Comparison of ENCODE assay signal across 1 cellular context in genomic region chr1:44485229-44485932, GRCh38.
TF ChIP-seq lines count a peak whose summit lies in the region.

No MANE protein-coding gene starts in this region.

TF ChIP-seq in K562, 482 proteins besides CTCF, POLR2A, EP300 and RAD21 (continued from another document and continues in another):
- no peak; the same call in 1 of the 2 replicates for TF ChIP-seq DNMT1 (IDR thresholded peaks at IDR 0.05)
- no peak for TF ChIP-seq TBP (optimal IDR thresholded peaks at IDR 0.05; ENCODE audit: low read depth, low read length)
- TF ChIP-seq KDM4B (IDR thresholded peaks at IDR 0.05; ENCODE audit: borderline replicate concordance in 2 of 2, low read depth in 1 of 2), result no peak
- TF ChIP-seq ZNF280B (CRISPR knock-in tag; IDR thresholded peaks at IDR 0.05), result no peak
- TF ChIP-seq ZNF239 (CRISPR knock-in tag; IDR thresholded peaks at IDR 0.05), result no peak
- TF ChIP-seq ZNF699 (CRISPR knock-in tag; IDR thresholded peaks at IDR 0.05; ENCODE audit: insufficient replicate concordance), result no peak
- TF ChIP-seq ZNF217 (CRISPR knock-in tag; IDR thresholded peaks at IDR 0.05), result no peak
- peak; percentile 61 for TF ChIP-seq CXXC5 (CRISPR knock-in tag; IDR thresholded peaks at IDR 0.05)
- TF ChIP-seq ZC3H4 (CRISPR knock-in tag; IDR thresholded peaks at IDR 0.05; ENCODE audit: borderline replicate concordance), result no peak
- TF ChIP-seq RBM17 (IDR thresholded peaks at IDR 0.05; ENCODE audit: borderline replicate concordance, low read depth, low read length), result no peak
- TF ChIP-seq ZNF592 (IDR thresholded peaks at IDR 0.05), result no peak
- TF ChIP-seq ESRRA (IDR thresholded peaks at IDR 0.05; ENCODE audit: borderline replicate concordance, low read depth), result peak; percentile 87; the same call in 1 of the 2 replicates
- peak; percentile 73; the same call in 1 of the 2 replicates for TF ChIP-seq CC2D1A (IDR thresholded peaks at IDR 0.05)
- TF ChIP-seq MEF2D (tag; conservative IDR thresholded peaks at IDR 0.05; ENCODE audit: low read depth), result peak; percentile 72; the same call in 1 of the 2 replicates
- no peak for TF ChIP-seq NUFIP1 (IDR thresholded peaks at IDR 0.05; ENCODE audit: partially characterized antibody)
- no peak for TF ChIP-seq HNRNPH1 (optimal IDR thresholded peaks at IDR 0.05; ENCODE audit: low read depth, low read length)
- TF ChIP-seq NR3C1 (CRISPR knock-in tag; IDR thresholded peaks at IDR 0.05), result no peak
- TF ChIP-seq ZBTB7A (IDR thresholded peaks at IDR 0.05; ENCODE audit: borderline replicate concordance, control insufficient read depth, low read depth, low read length), result no peak
- no peak for TF ChIP-seq ZBTB40 (IDR thresholded peaks at IDR 0.05)
- no peak for TF ChIP-seq ZBTB40 (CRISPR knock-in tag; IDR thresholded peaks at IDR 0.05)
- TF ChIP-seq ZNF3 (CRISPR knock-in tag; IDR thresholded peaks at IDR 0.05), result no peak
- no peak for TF ChIP-seq PHF20 (IDR thresholded peaks at IDR 0.05; ENCODE audit: partially characterized antibody)
- TF ChIP-seq ZBED1 (IDR thresholded peaks at IDR 0.05), result peak; percentile 61; the same call in 1 of the 2 replicates
- no peak for TF ChIP-seq SP1 (CRISPR knock-in tag; IDR thresholded peaks at IDR 0.05)
- no peak for TF ChIP-seq YBX1 (IDR thresholded peaks at IDR 0.05)
- no peak for TF ChIP-seq EGR1 (conservative IDR thresholded peaks at IDR 0.05)
- TF ChIP-seq DDX20 (tag; IDR thresholded peaks at IDR 0.05; ENCODE audit: low read depth), result 0 out of 2 replicates have a peak, but pooled peaks have one; percentile 37
- no peak for TF ChIP-seq U2AF2 (optimal IDR thresholded peaks at IDR 0.05; ENCODE audit: low read depth, low read length)
- TF ChIP-seq TSHZ1 (CRISPR knock-in tag; IDR thresholded peaks at IDR 0.05), result no peak
- peak; percentile 93 for TF ChIP-seq RNF2 (IDR thresholded peaks at IDR 0.05)
- no peak for TF ChIP-seq MLX (CRISPR knock-in tag; conservative IDR thresholded peaks at IDR 0.05)
- no peak for TF ChIP-seq ETV5 (CRISPR knock-in tag; IDR thresholded peaks at IDR 0.05; ENCODE audit: low read depth)
- TF ChIP-seq SETDB1 (IDR thresholded peaks at IDR 0.05; ENCODE audit: low read length), result no peak
- peak; percentile 71; the same call in 1 of the 2 replicates for TF ChIP-seq MEF2A (IDR thresholded peaks at IDR 0.05; ENCODE audit: control insufficient read depth, low read depth, low read length)
- TF ChIP-seq SRSF3 (IDR thresholded peaks at IDR 0.05; ENCODE audit: insufficient read depth, low read length), result no peak
- TF ChIP-seq ZNF146 (CRISPR knock-in tag; IDR thresholded peaks at IDR 0.05; ENCODE audit: unreplicated experiment), result no peak
- TF ChIP-seq SMARCC2 (IDR thresholded peaks at IDR 0.05; ENCODE audit: low read depth), result peak; percentile 97
- peak; percentile 81 for TF ChIP-seq PBX2 (CRISPR knock-in tag; IDR thresholded peaks at IDR 0.05; ENCODE audit: low read depth)
- peak; percentile 93 for TF ChIP-seq PBX2 (tag; conservative IDR thresholded peaks at IDR 0.05; ENCODE audit: low read depth)
- no peak for TF ChIP-seq ETS2 (tag; IDR thresholded peaks at IDR 0.05; ENCODE audit: borderline replicate concordance, poor library complexity, severe bottlenecking)
- TF ChIP-seq RFX1 (IDR thresholded peaks at IDR 0.05), result no peak
- TF ChIP-seq PTBP1 (IDR thresholded peaks at IDR 0.05; ENCODE audit: low read depth, low read length), result no peak
- no peak for TF ChIP-seq HNRNPUL1 (IDR thresholded peaks at IDR 0.05; ENCODE audit: low read length)
